Comparison of ENCODE assay signal across 14 cellular contexts in the genomic region with DNA sequence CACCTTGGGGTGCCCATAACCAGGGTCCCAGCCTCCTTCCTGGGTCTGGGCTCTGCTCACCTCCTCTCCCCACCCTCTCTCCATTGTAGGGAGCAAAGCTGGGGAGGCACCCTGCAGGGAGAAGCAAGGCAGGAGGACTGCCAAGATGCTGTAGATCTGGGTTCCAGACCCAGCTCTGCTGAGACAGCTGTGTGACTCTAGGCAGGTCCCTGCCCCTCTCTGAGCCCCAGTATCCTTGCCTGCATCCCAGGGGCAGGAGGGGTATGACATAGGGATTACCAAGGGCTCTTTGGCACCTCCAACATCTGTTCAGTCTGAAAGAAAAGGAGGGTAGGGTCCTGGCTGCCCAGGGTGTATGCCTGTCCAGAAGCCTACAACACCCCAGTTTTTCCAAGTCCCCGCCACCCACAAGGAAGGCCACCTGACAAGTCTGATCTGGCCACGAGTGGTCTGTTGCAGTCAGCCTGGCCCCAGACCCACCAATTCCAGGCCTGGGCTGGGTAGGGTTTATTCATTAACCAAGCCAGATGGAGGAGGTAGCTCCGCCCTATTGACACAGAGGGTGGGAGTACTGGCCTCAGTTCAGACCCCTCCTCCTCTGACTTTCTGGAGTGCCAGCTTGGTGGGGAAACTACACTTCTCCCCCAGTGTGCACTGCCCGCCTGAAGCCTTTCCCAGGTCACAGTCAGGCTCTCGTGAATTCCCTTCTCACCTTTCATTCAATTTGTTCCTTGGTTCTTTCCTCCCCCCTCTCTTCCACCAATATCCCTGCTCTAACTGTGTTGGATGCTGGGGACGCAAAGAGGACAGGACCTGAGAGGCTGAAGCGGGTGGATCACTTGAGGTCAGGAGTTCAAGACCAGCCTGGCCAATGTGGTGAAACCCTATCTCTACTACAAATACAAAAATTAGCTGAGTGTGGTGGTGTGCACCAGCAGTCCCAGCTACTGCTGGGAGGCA. TPM values are rescaled to one million over a fixed set of nuclear protein-coding genes. Genes with fewer than 3 reads are reported as not detected.
DNase-seq lines count a peak whose midpoint lies in the region; ATAC-seq and TF ChIP-seq lines count a peak whose summit lies in the region.
"Had no signal": no experiment of that assay in that cellular context is flagged by ENCODE, and none has a peak within 500 bp of the region (broad histone marks: within the 10 kb centered on the region; RNA-seq: fewer than 3 reads in every experiment).

No MANE protein-coding gene starts in this region.

- H3K9me3 ChIP-seq in body of pancreas: no peaks in the 10 kb centered on the region
- H3K9me3 ChIP-seq: gastroesophageal sphincter, spleen, testis had no signal

- peak overlapping the region; percentile 75 for H3K4me3 Mint-ChIP-seq in activated CD4-positive, alpha-beta T cell treated with anti-CD3 and anti-CD28 coated beads, Interleukin-2, amount 10 ng/mL, durations not matched to agents 24 days and 14 days
- peak overlapping the region; percentile 83 for H3K4me3 Mint-ChIP-seq in memory B cell
- H3K4me3 Mint-ChIP-seq: activated CD4-positive, alpha-beta memory T cell treated with anti-CD3 and anti-CD28 coated beads for 36 hours had no signal

- no peak for DNase-seq in activated CD4-positive, alpha-beta T cell treated with anti-CD3 and anti-CD28 coated beads, Interleukin-2, amount 10 ng/mL, durations not matched to agents 24 days and 14 days
- DNase-seq in activated CD4-positive, alpha-beta T cell treated with anti-CD3 and anti-CD28 coated beads for 48 hours: no peak
- DNase-seq in body of pancreas (peak; percentile 65 to 86 (median 82)), memory B cell (ENCODE audit: low spot score in 2 of 2) (no peak), substantia nigra (lab: John Stamatoyannopoulos, UW) (no peak), HCEC 1CT (no peak)
- DNase-seq: activated CD4-positive, alpha-beta memory T cell treated with anti-CD3 and anti-CD28 coated beads for 36 hours; activated effector memory CD4-positive, alpha-beta T cell treated with Interleukin-2 at 50 U/mL for 16 hours; NCI-H1436 treated with DMSO at 0.1 percent for 48 hours; spleen; testis had no signal

- ATAC-seq in body of pancreas (peak; percentile 27), memory B cell (ENCODE audit: low read depth) (no peak), HG02973 (IDR thresholded peaks at IDR 0.05; ENCODE audit: unreplicated experiment) (no peak), GM19467 (IDR thresholded peaks at IDR 0.05; ENCODE audit: unreplicated experiment) (no peak)
- ATAC-seq: gastroesophageal sphincter had no signal

- peaks cover 5% of the 10 kb centered on the region for H3K27me3 Mint-ChIP-seq in activated CD4-positive, alpha-beta T cell treated with anti-CD3 and anti-CD28 coated beads, Interleukin-2, amount 10 ng/mL, durations not matched to agents 24 days and 14 days
- H3K27me3 Mint-ChIP-seq in memory B cell: no peaks in the 10 kb centered on the region
- H3K27me3 Mint-ChIP-seq: activated CD4-positive, alpha-beta memory T cell treated with anti-CD3 and anti-CD28 coated beads for 36 hours had no signal

- H3K9me3 Mint-ChIP-seq in activated CD4-positive, alpha-beta T cell treated with anti-CD3 and anti-CD28 coated beads, Interleukin-2, amount 10 ng/mL, durations not matched to agents 24 days and 14 days: no peaks in the 10 kb centered on the region
- no peaks in the 10 kb centered on the region for H3K9me3 Mint-ChIP-seq in memory B cell
- H3K9me3 Mint-ChIP-seq: activated CD4-positive, alpha-beta memory T cell treated with anti-CD3 and anti-CD28 coated beads for 36 hours had no signal

- TF ChIP-seq POLR2A in body of pancreas (IDR thresholded peaks at IDR 0.05): peak; percentile 28 to 70 (median 45)

- H3K4me3 ChIP-seq in body of pancreas: no peak overlapping the region
- H3K4me3 ChIP-seq: testis had no signal

- WGBS in body of pancreas, 2 donors: 24 to 32% methylated on average over 7 of the region's 7 CpGs

- H3K27ac Mint-ChIP-seq in activated CD4-positive, alpha-beta T cell treated with anti-CD3 and anti-CD28 coated beads, Interleukin-2, amount 10 ng/mL, durations not matched to agents 24 days and 14 days: no peak overlapping the region
- no peak overlapping the region for H3K27ac Mint-ChIP-seq in memory B cell
- H3K27ac Mint-ChIP-seq: activated CD4-positive, alpha-beta memory T cell treated with anti-CD3 and anti-CD28 coated beads for 36 hours had no signal

- H3K27ac ChIP-seq in body of pancreas (peak overlapping the region; percentile 84 to 97 (median 92)), substantia nigra (ENCODE audit: low read depth, low read length, poor library complexity, severe bottlenecking) (peak overlapping the region; percentile 78)
- H3K27ac ChIP-seq: gastroesophageal sphincter, spleen, testis had no signal

- no peaks in the 10 kb centered on the region for H3K36me3 Mint-ChIP-seq in activated CD4-positive, alpha-beta T cell treated with anti-CD3 and anti-CD28 coated beads, Interleukin-2, amount 10 ng/mL, durations not matched to agents 24 days and 14 days (ENCODE audit: low read depth)
- H3K36me3 Mint-ChIP-seq in memory B cell: no peaks in the 10 kb centered on the region
- H3K36me3 Mint-ChIP-seq: activated CD4-positive, alpha-beta memory T cell treated with anti-CD3 and anti-CD28 coated beads for 36 hours had no signal

- H3K27me3 ChIP-seq in body of pancreas: no peaks in the 10 kb centered on the region
- H3K27me3 ChIP-seq: gastroesophageal sphincter, testis had no signal

- H3K4me1 Mint-ChIP-seq in activated CD4-positive, alpha-beta T cell treated with anti-CD3 and anti-CD28 coated beads, Interleukin-2, amount 10 ng/mL, durations not matched to agents 24 days and 14 days: peaks cover 29% of the 10 kb centered on the region
- H3K4me1 Mint-ChIP-seq in memory B cell: peaks cover 35% of the 10 kb centered on the region

- peaks cover 82% of the 10 kb centered on the region for H3K4me1 ChIP-seq in body of pancreas

- intact Hi-C loops in activated CD4-positive, alpha-beta T cell treated with anti-CD3 and anti-CD28 coated beads, Interleukin-2, amount 10 ng/mL, durations not matched to agents 24 days and 14 days (cut with micrococcal nuclease): loop anchor here (2.0 kb wide), 1 partner anchor 16 kb away; no protein-coding TSS in a partner anchor
- intact Hi-C loops in body of pancreas (cut with DNase I): no loop called here

- H3K36me3 ChIP-seq in body of pancreas (replicated peaks in 1 of 2; ENCODE audit: insufficient read depth in 1 of 2, low read depth in 2 of 2): no peaks in the 10 kb centered on the region
- H3K36me3 ChIP-seq: spleen had no signal

- TF ChIP-seq CTCF in body of pancreas (IDR thresholded peaks at IDR 0.05): no peak

RNA-seq across cellular contexts. Expression of gene STARD10, which starts 15.0 kb away (rescaled TPM):
- 16.3 and 17.2 TPM in 2 replicates for total RNA-seq in activated CD4-positive, alpha-beta T cell treated with anti-CD3 and anti-CD28 coated beads, Interleukin-2, amount 10 ng/mL, durations not matched to agents 24 days and 14 days
- 100 to 1,000 TPM; 122 to 209 TPM for total RNA-seq in body of pancreas

RNA-seq across cellular contexts. Expression of gene ARAP1, which starts 26.6 kb away (rescaled TPM):
- total RNA-seq in activated CD4-positive, alpha-beta T cell treated with anti-CD3 and anti-CD28 coated beads, Interleukin-2, amount 10 ng/mL, durations not matched to agents 24 days and 14 days: 76.9 and 81.5 TPM in 2 replicates
- 100 to 1,000 TPM in 1 of 2 donors, 10 to 100 TPM in 1; 63.3 to 208 TPM for total RNA-seq in body of pancreas

RNA-seq across cellular contexts. Expression of gene ATG16L2, which starts 35.4 kb away (rescaled TPM):
- total RNA-seq in activated CD4-positive, alpha-beta T cell treated with anti-CD3 and anti-CD28 coated beads, Interleukin-2, amount 10 ng/mL, durations not matched to agents 24 days and 14 days: 74.1 and 75.8 TPM in 2 replicates
- 10 to 100 TPM; 27.5 to 28.3 TPM for total RNA-seq in body of pancreas

Comparison
In these comparisons a context has a peak if more than half of its experiments do, and no peak if none do; other contexts are left out.
1. DNase-seq: peak in body of pancreas (4 of 4); none in activated CD4-positive, alpha-beta T cell treated with anti-CD3 and anti-CD28 coated beads, Interleukin-2, amount 10 ng/mL, durations not matched to agents 24 days and 14 days (single experiment), activated CD4-positive, alpha-beta T cell treated with anti-CD3 and anti-CD28 coated beads for 48 hours (single experiment), memory B cell (0 of 2), substantia nigra (0 of 49) and HCEC 1CT (single experiment).